11 cellular contexts compared by ENCODE assay signal in genomic region chr1:223341111-223341510, GRCh38. TPM values are rescaled to one million over a fixed set of nuclear protein-coding genes. Genes with fewer than 3 reads are reported as not detected.
DNase-seq lines count a peak whose midpoint lies in the region; TF ChIP-seq lines count a peak whose summit lies in the region.
"Had no signal": no experiment of that assay in that cellular context is flagged by ENCODE, and none has a peak within 500 bp of the region (broad histone marks: within the 10 kb centered on the region; RNA-seq: fewer than 3 reads in every experiment).

No MANE protein-coding gene starts in this region.

- H3K27ac ChIP-seq in right atrium auricular region = peak overlapping the region; percentile 70 to 77
- no peak overlapping the region for H3K27ac ChIP-seq in A673 (ENCODE audit: low read depth, low read length, poor library complexity, severe bottlenecking)

- TF ChIP-seq CTCF in AG04449 (IDR thresholded peaks at IDR 0.05; ENCODE audit: insufficient read depth, low read length, missing control alignments) (no peak), astrocyte of the spinal cord (IDR thresholded peaks at IDR 0.05; ENCODE audit: low read depth, low read length) (no peak), right atrium auricular region (IDR thresholded peaks at IDR 0.05) (no peak), A673 (conservative IDR thresholded peaks at IDR 0.05; ENCODE audit: low read depth, low read length) (no peak)

- H3K4me3 ChIP-seq in AG04449 (ENCODE audit: low read depth, low read length) (no peak overlapping the region), astrocyte of the spinal cord (ENCODE audit: low read depth, low read length) (no peak overlapping the region), right atrium auricular region (no peak overlapping the region), A673 (ENCODE audit: low read depth, low read length, poor library complexity, severe bottlenecking) (no peak overlapping the region)

- CTCF ChIA-PET in AG04449 (lab: Yijun Ruan, JAX) = interaction anchor here (0.8 to 1.4 kb wide), 2 partner anchors 207 to 211 kb away, joined by 3 to 5 read pairs; no protein-coding TSS in a partner anchor
- CTCF ChIA-PET in A673 (lab: Charles Lee) = interaction anchor here (0.6 kb wide), 1 partner anchor 260 kb away, joined by 3 read pairs; no protein-coding TSS in a partner anchor

- H3K4me1 ChIP-seq in right atrium auricular region (peaks cover 0 to 71% of the 10 kb centered on the region in 2 donors), A673 (ENCODE audit: insufficient read depth, low read length, poor library complexity, severe bottlenecking) (no peaks in the 10 kb centered on the region)

- no peaks in the 10 kb centered on the region for H3K27me3 ChIP-seq in right atrium auricular region
- peaks cover 21% of the 10 kb centered on the region for H3K27me3 ChIP-seq in A673 (replicated peaks; ENCODE audit: insufficient read depth, low read depth, low read length, poor library complexity)

- no peaks in the 10 kb centered on the region for H3K9me3 ChIP-seq in right atrium auricular region
- H3K9me3 ChIP-seq in A673 (ENCODE audit: low read depth, low read length, poor library complexity, severe bottlenecking) = no peaks in the 10 kb centered on the region

- in situ Hi-C loops in astrocyte of the spinal cord (cut with HindIII; ENCODE audit: low sequenced_read_pairs) = no loop called here

- no TSS peak for BruUV-seq in A673 (replicated peaks; lab: Mats Ljungman, UMichigan)

- H3K36me3 ChIP-seq in right atrium auricular region (no peaks in the 10 kb centered on the region), A673 (ENCODE audit: insufficient read depth, low read length, poor library complexity, severe bottlenecking) (no peaks in the 10 kb centered on the region)

- intact Hi-C loops in A673 (cut with micrococcal nuclease; ENCODE audit: unreplicated experiment) = no loop called here

- POLR2A ChIA-PET in AG04449 (lab: Yijun Ruan, JAX) (no interaction called here), A673 (lab: Charles Lee; ENCODE audit: low non-redundant PET) (no interaction called here)

- DNase-seq in AG04449 (ENCODE audit: low read depth, low spot score) (peak; percentile 3), NCI-H1092 treated with DMSO at 0.1 percent for 48 hours (lab: John Stamatoyannopoulos, UW) (peak; percentile 56), astrocyte of the spinal cord (ENCODE audit: low read depth, low spot score) (peak; percentile 37), right atrium auricular region (ENCODE audit: low spot score) (no peak), NCI-H146 treated with DMSO at 0.1 percent for 48 hours (lab: John Stamatoyannopoulos, UW; ENCODE audit: unreplicated experiment) (no peak), NCI-H510A (lab: John Stamatoyannopoulos, UW) (no peak), A673 (ENCODE audit: low spot score) (no peak), retina (no peak)
- DNase-seq: MV-4-11 had no signal

RNA-seq across cellular contexts. Expression of gene SUSD4, which starts 22.9 kb away (rescaled TPM):
- total RNA-seq in right atrium auricular region (10 to 100 TPM in 1 of 2 donors, 1 to 10 TPM in 1; 8.9 to 17.7 TPM), A673 (2021) (not detected in 2 replicates)
- total RNA-seq: B cell, SK-MEL-5 had no signal

RNA-seq across cellular contexts. Expression of gene CCDC185, which starts 52.1 kb away (rescaled TPM):
- not detected for total RNA-seq in right atrium auricular region
- not detected in 2 replicates for total RNA-seq in A673 (2021)
- total RNA-seq: B cell, SK-MEL-5 had no signal

Comparison
In these comparisons a context has a peak if more than half of its experiments do, and no peak if none do; other contexts are left out.
1. DNase-seq: peak in AG04449 (single experiment), NCI-H1092 treated with DMSO at 0.1 percent for 48 hours (single experiment) and astrocyte of the spinal cord (single experiment); none in right atrium auricular region (single experiment), NCI-H146 treated with DMSO at 0.1 percent for 48 hours (single experiment), NCI-H510A (single experiment), A673 (single experiment) and retina (single experiment).